19 cellular contexts compared by ENCODE assay signal in genomic region chr3:73804204-73804603, GRCh38.
A peak's percentile ranks its signal among the peaks of the same experiment; 100 is the strongest.
DNase-seq lines count a peak whose midpoint lies in the region; ATAC-seq, FAIRE-seq and TF ChIP-seq lines count a peak whose summit lies in the region.
"Had no signal": no experiment of that assay in that cellular context is flagged by ENCODE, and none has a peak within 500 bp of the region (broad histone marks: within the 10 kb centered on the region; RNA-seq: fewer than 3 reads in every experiment).

No MANE protein-coding gene starts in this region.

- no peaks in the 10 kb centered on the region for H3K36me3 ChIP-seq in left ventricle myocardium inferior
- no peaks in the 10 kb centered on the region for H3K36me3 ChIP-seq in small intestine (ENCODE audit: control insufficient read depth in 2 of 2, insufficient read depth in 2 of 2, low read length in 2 of 2)

- 50 to 75% (median 50%) methylated on average over 6 of the region's 6 CpGs for WGBS in small intestine, 3 donors

- H3K27ac ChIP-seq in left ventricle myocardium inferior (replicated peaks) (peak overlapping the region; percentile 83), small intestine (ENCODE audit: low read depth in 1 of 2, low read length in 1 of 2) (no peak overlapping the region)

- no peaks in the 10 kb centered on the region for H3K27me3 ChIP-seq in left ventricle myocardium inferior (ENCODE audit: low read depth)
- H3K27me3 ChIP-seq in small intestine (ENCODE audit: control insufficient read depth in 2 of 2, insufficient read depth in 2 of 2, low read length in 2 of 2), result no peaks in the 10 kb centered on the region

- peaks cover 17% of the 10 kb centered on the region for H3K9me3 Mint-ChIP-seq in WTC11
- H3K9me3 Mint-ChIP-seq: HFFc6 had no signal

- FAIRE-seq in small intestine (lab: Jason Lieb, UNC), result no peak
- FAIRE-seq: GM12892, GM19239, H1 had no signal

- DNase-seq in left ventricle myocardium inferior (no peak), left cardiac atrium (no peak), WTC11 (ENCODE audit: low spot score) (no peak), small intestine (peak; percentile 41), kidney tubule cell (ENCODE audit: low spot score) (no peak)
- no peak for DNase-seq in effector CD4-positive, alpha-beta T cell
- DNase-seq: 8988T; C1 segment of cervical spinal cord; Caco-2; CD8-positive, alpha-beta memory T cell; DND-41; GDM1; HCEC 1CT; HFFc6 had no signal

- no peaks in the 10 kb centered on the region for H3K27me3 Mint-ChIP-seq in WTC11 (ENCODE audit: low read depth)
- H3K27me3 Mint-ChIP-seq: B cell had no signal

- intact Hi-C loops in left ventricle myocardium inferior (cut with micrococcal nuclease) (no loop called here), left cardiac atrium (cut with DNase I) (loop anchor here in 1 of 2 donors (10.0 kb wide), 1 partner anchor 179 kb away; the partner anchor contains the start of gene PDZRN3)

- H3K4me3 ChIP-seq in left ventricle myocardium inferior (no peak overlapping the region), small intestine (ENCODE audit: low read depth in 1 of 2, low read length in 2 of 2) (no peak overlapping the region)

- no peak for ATAC-seq in left cardiac atrium
- ATAC-seq in WTC11, result no peak
- no peak for ATAC-seq in GM21528 (IDR thresholded peaks at IDR 0.05; ENCODE audit: low FRiP score, unreplicated experiment)

- H3K4me1 ChIP-seq in left ventricle myocardium inferior (peaks cover 18% of the 10 kb centered on the region), small intestine (ENCODE audit: control insufficient read depth in 2 of 2, insufficient read depth in 1 of 2, low read depth in 1 of 2, low read length in 1 of 2) (no peaks in the 10 kb centered on the region)
- H3K4me1 ChIP-seq: Caco-2 had no signal

- no peaks in the 10 kb centered on the region for H3K9me3 ChIP-seq in left ventricle myocardium inferior (replicated peaks)
- H3K9me3 ChIP-seq in small intestine (ENCODE audit: control insufficient read depth, low read depth), result no peaks in the 10 kb centered on the region
- H3K9me3 ChIP-seq: Caco-2 had no signal

- no peak overlapping the region for H3K27ac Mint-ChIP-seq in WTC11
- H3K27ac Mint-ChIP-seq: B cell; CD8-positive, alpha-beta memory T cell; HFFc6 had no signal

- CTCF ChIA-PET in WTC11 (lab: Charles Lee), result no interaction called here

- H3K4me1 Mint-ChIP-seq in WTC11, result peaks cover 5% of the 10 kb centered on the region; the same call in 1 of the 2 replicates
- H3K4me1 Mint-ChIP-seq: B cell; CD8-positive, alpha-beta memory T cell had no signal

- POLR2A ChIA-PET in WTC11 (lab: Charles Lee), result no interaction called here

- no peaks in the 10 kb centered on the region for H3K36me3 Mint-ChIP-seq in WTC11
- H3K36me3 Mint-ChIP-seq: CD8-positive, alpha-beta memory T cell had no signal

- no peak overlapping the region for H3K4me3 Mint-ChIP-seq in WTC11
- H3K4me3 Mint-ChIP-seq: B cell; CD8-positive, alpha-beta memory T cell; HFFc6 had no signal

- TF ChIP-seq CTCF in left ventricle myocardium inferior (IDR thresholded peaks at IDR 0.05; ENCODE audit: borderline replicate concordance) (no peak), WTC11 (IDR thresholded peaks at IDR 0.05) (no peak)

TF ChIP-seq in WTC11, 78 proteins besides CTCF, POLR2A, EP300 and RAD21:
- TF ChIP-seq ZNF263 (CRISPR knock-in tag; IDR thresholded peaks at IDR 0.05; ENCODE audit: low read depth), result no peak
- 0 out of 2 replicates have a peak, but pooled peaks have one; percentile 25 for TF ChIP-seq USF2 (CRISPR knock-in tag; IDR thresholded peaks at IDR 0.05)
- TF ChIP-seq, protein P1, sequence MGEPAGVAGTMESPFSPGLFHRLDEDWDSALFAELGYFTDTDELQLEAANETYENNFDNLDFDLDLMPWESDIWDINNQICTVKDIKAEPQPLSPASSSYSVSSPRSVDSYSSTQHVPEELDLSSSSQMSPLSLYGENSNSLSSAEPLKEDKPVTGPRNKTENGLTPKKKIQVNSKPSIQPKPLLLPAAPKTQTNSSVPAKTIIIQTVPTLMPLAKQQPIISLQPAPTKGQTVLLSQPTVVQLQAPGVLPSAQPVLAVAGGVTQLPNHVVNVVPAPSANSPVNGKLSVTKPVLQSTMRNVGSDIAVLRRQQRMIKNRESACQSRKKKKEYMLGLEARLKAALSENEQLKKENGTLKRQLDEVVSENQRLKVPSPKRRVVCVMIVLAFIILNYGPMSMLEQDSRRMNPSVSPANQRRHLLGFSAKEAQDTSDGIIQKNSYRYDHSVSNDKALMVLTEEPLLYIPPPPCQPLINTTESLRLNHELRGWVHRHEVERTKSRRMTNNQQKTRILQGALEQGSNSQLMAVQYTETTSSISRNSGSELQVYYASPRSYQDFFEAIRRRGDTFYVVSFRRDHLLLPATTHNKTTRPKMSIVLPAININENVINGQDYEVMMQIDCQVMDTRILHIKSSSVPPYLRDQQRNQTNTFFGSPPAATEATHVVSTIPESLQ (CRISPR knock-in tag; IDR thresholded peaks at IDR 0.05), result no peak
- no peak for TF ChIP-seq MYBL2 (CRISPR knock-in tag; IDR thresholded peaks at IDR 0.05)
- no peak for TF ChIP-seq ZNF396 (CRISPR knock-in tag; IDR thresholded peaks at IDR 0.05; ENCODE audit: borderline replicate concordance)
- TF ChIP-seq ZNF512 (CRISPR knock-in tag; IDR thresholded peaks at IDR 0.05; ENCODE audit: borderline replicate concordance), result no peak
- TF ChIP-seq JAZF1 (CRISPR knock-in tag; IDR thresholded peaks at IDR 0.05), result no peak
- no peak for TF ChIP-seq FOXP1 (CRISPR knock-in tag; IDR thresholded peaks at IDR 0.05; ENCODE audit: borderline replicate concordance)
